14 cellular contexts compared by ENCODE assay signal in genomic region chr3:56629451-56629850, GRCh38. TPM values are rescaled to one million over a fixed set of nuclear protein-coding genes. Genes with fewer than 3 reads are reported as not detected.
DNase-seq lines count a peak whose midpoint lies in the region; ATAC-seq and TF ChIP-seq lines count a peak whose summit lies in the region.
"Had no signal": no experiment of that assay in that cellular context is flagged by ENCODE, and none has a peak within 500 bp of the region (broad histone marks: within the 10 kb centered on the region; RNA-seq: fewer than 3 reads in every experiment).

No MANE protein-coding gene starts in this region.

- peaks cover 8 to 15% of the 10 kb centered on the region in 2 donors for H3K36me3 Mint-ChIP-seq in activated naive CD4-positive, alpha-beta T cell treated with anti-CD3 and anti-CD28 coated beads, Interleukin-2, amount 50 U/mL, for 72 hours
- H3K36me3 Mint-ChIP-seq in activated naive CD4-positive, alpha-beta T cell treated with anti-CD3 and anti-CD28 coated beads, Interleukin-2, amount 10 ng/mL, durations not matched to agents 7 days and 5 days: peaks cover 40% of the 10 kb centered on the region
- H3K36me3 Mint-ChIP-seq in immature natural killer cell: peaks cover 4 to 32% (median 13%) of the 10 kb centered on the region in 3 donors

- ATAC-seq in activated naive CD4-positive, alpha-beta T cell treated with anti-CD3 and anti-CD28 coated beads, Interleukin-2, amount 50 U/mL, for 72 hours: no peak
- ATAC-seq in HG03108 (IDR thresholded peaks at IDR 0.05; ENCODE audit: unreplicated experiment): peak; percentile 22
- ATAC-seq in upper lobe of right lung: peak; percentile 20
- no peak for ATAC-seq in HG03097 (IDR thresholded peaks at IDR 0.05; ENCODE audit: low FRiP score, unreplicated experiment)
- ATAC-seq: Right ventricle myocardium inferior had no signal

- H3K9me3 Mint-ChIP-seq in activated naive CD4-positive, alpha-beta T cell treated with anti-CD3 and anti-CD28 coated beads, Interleukin-2, amount 50 U/mL, for 72 hours: no peaks in the 10 kb centered on the region
- no peaks in the 10 kb centered on the region for H3K9me3 Mint-ChIP-seq in activated naive CD4-positive, alpha-beta T cell treated with anti-CD3 and anti-CD28 coated beads, Interleukin-2, amount 10 ng/mL, durations not matched to agents 7 days and 5 days
- no peaks in the 10 kb centered on the region for H3K9me3 Mint-ChIP-seq in immature natural killer cell
- H3K9me3 Mint-ChIP-seq: HFFc6 had no signal

- peaks cover 88% of the 10 kb centered on the region for H3K36me3 ChIP-seq in upper lobe of right lung
- H3K36me3 ChIP-seq: prostate gland had no signal

- H3K27me3 ChIP-seq in upper lobe of right lung: no peaks in the 10 kb centered on the region
- H3K27me3 ChIP-seq: dorsolateral prefrontal cortex had no signal

- H3K27me3 Mint-ChIP-seq in activated naive CD4-positive, alpha-beta T cell treated with anti-CD3 and anti-CD28 coated beads, Interleukin-2, amount 10 ng/mL, durations not matched to agents 7 days and 5 days: no peaks in the 10 kb centered on the region
- H3K27me3 Mint-ChIP-seq in immature natural killer cell (ENCODE audit: low read depth in 3 of 3): no peaks in the 10 kb centered on the region

- H3K27ac Mint-ChIP-seq in activated naive CD4-positive, alpha-beta T cell treated with anti-CD3 and anti-CD28 coated beads, Interleukin-2, amount 50 U/mL, for 72 hours: peak overlapping the region; percentile 19 to 41
- H3K27ac Mint-ChIP-seq in activated naive CD4-positive, alpha-beta T cell treated with anti-CD3 and anti-CD28 coated beads, Interleukin-2, amount 10 ng/mL, durations not matched to agents 7 days and 5 days: no peak overlapping the region
- H3K27ac Mint-ChIP-seq in immature natural killer cell: peak overlapping the region in 5 of 6 donors; percentile 7 to 82 (median 32)
- H3K27ac Mint-ChIP-seq: HFFc6 had no signal

- DNase-seq in activated naive CD4-positive, alpha-beta T cell treated with anti-CD3 and anti-CD28 coated beads, Interleukin-2, amount 50 U/mL, for 72 hours (ENCODE audit: low spot score in 2 of 2): no peak
- no peak for DNase-seq in activated naive CD4-positive, alpha-beta T cell treated with anti-CD3 and anti-CD28 coated beads, Interleukin-2, amount 10 ng/mL, durations not matched to agents 7 days and 5 days
- DNase-seq in immature natural killer cell: no peak
- no peak for DNase-seq in upper lobe of right lung
- no peak for DNase-seq in LoVo (ENCODE audit: low spot score)
- no peak for DNase-seq in HUDEP-2 (lab: John Stamatoyannopoulos, UW; ENCODE audit: unreplicated experiment in 76 of 76)
- DNase-seq: DMS 273 treated with DMSO at 0.1 percent for 48 hours, dorsolateral prefrontal cortex, HFFc6, NCI-H2081 had no signal

- no peaks in the 10 kb centered on the region for H3K4me1 ChIP-seq in upper lobe of right lung
- H3K4me1 ChIP-seq: prostate gland had no signal

- no peak overlapping the region for H3K4me3 Mint-ChIP-seq in activated naive CD4-positive, alpha-beta T cell treated with anti-CD3 and anti-CD28 coated beads, Interleukin-2, amount 10 ng/mL, durations not matched to agents 7 days and 5 days
- H3K4me3 Mint-ChIP-seq in immature natural killer cell: no peak overlapping the region
- H3K4me3 Mint-ChIP-seq: HFFc6 had no signal

- no peak overlapping the region for H3K27ac ChIP-seq in upper lobe of right lung
- H3K27ac ChIP-seq: prostate gland had no signal

- H3K9me3 ChIP-seq in upper lobe of right lung: no peaks in the 10 kb centered on the region
- H3K9me3 ChIP-seq: prostate gland had no signal

- CTCF ChIA-PET in activated naive CD4-positive, alpha-beta T cell treated with anti-CD3 and anti-CD28 coated beads, Interleukin-2, amount 10 ng/mL, durations not matched to agents 7 days and 5 days (lab: Charles Lee): interaction anchor here (0.9 to 1.2 kb wide), 2 partner anchors 73 to 170 kb away, joined by 3 read pairs; partner anchors contain the start of gene CCDC66

- intact Hi-C loops in upper lobe of right lung (cut with DNase I): no loop called here

- no peak overlapping the region for H3K4me3 ChIP-seq in upper lobe of right lung
- H3K4me3 ChIP-seq: dorsolateral prefrontal cortex, prostate gland had no signal

- no peak for TF ChIP-seq CTCF in upper lobe of right lung (IDR thresholded peaks at IDR 0.05)

- no peaks in the 10 kb centered on the region for H3K4me1 Mint-ChIP-seq in activated naive CD4-positive, alpha-beta T cell treated with anti-CD3 and anti-CD28 coated beads, Interleukin-2, amount 10 ng/mL, durations not matched to agents 7 days and 5 days
- peaks cover 5 to 24% of the 10 kb centered on the region in 2 donors for H3K4me1 Mint-ChIP-seq in immature natural killer cell

RNA-seq across cellular contexts. Expression of gene TASOR, which starts 53.6 kb away (rescaled TPM):
- 10 to 100 TPM; 37.3 to 68.3 TPM for total RNA-seq in activated naive CD4-positive, alpha-beta T cell treated with anti-CD3 and anti-CD28 coated beads, Interleukin-2, amount 50 U/mL, for 72 hours
- 10 to 100 TPM; 17.0 to 37.3 (median 20.6) TPM for polyA plus RNA-seq in immature natural killer cell
- total RNA-seq in upper lobe of right lung: 61.7 TPM

Comparison
In these comparisons a context has a peak if more than half of its experiments do, and no peak if none do; other contexts are left out.
1. ATAC-seq: peak in HG03108 (single experiment) and upper lobe of right lung (single experiment); none in activated naive CD4-positive, alpha-beta T cell treated with anti-CD3 and anti-CD28 coated beads, Interleukin-2, amount 50 U/mL, for 72 hours (0 of 2) and HG03097 (single experiment).